1 cellular context compared by ENCODE assay signal in the genomic region with DNA sequence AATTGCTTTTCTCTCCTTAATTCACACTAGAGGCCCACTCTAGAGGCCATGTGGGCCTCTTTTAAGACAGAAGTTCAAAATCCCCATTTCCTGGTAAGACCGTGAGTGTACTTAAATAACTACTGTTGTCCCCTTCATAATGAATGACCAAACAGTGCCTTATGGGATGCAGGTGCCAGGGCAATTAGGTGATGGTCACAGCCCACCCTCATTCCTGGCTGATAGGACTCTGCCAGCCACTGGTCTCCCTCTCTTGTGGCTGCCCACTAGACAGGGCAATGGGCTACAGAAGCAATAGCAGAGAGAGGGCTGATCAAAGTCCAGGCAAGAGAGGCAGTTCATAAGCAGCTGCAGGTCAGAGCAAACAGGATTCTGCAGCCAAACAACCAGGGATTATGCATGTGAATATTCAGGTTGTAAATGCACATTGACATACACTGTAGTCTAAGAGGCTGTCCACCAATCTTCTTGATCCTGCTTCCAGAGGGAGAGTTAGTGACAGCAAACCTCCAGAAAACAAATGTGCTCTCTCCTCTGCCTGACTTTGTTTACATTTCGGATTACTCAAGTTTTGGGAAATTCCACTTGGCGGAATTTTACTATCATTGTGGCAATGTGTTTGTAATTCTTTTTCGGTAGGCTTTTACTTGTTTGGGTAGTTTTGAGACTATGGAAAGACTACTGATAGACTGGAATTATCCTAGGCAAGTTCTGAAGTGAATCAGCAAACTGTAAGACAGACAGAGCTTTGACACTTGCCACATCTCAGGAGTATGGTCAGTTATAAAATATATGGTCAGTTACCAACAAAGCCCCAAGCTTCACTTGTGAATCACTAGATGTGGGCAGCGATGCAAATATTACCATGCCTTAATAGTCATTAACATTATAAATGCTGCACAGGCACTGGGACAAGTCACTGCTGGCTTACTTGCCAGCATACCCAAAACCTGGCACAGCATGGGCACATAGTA.
A peak's percentile ranks its signal among the peaks of the same experiment; 100 is the strongest.
TF ChIP-seq lines count a peak whose summit lies in the region.

No MANE protein-coding gene starts in this region.

TF ChIP-seq in HepG2, 621 proteins besides CTCF, POLR2A, EP300 and RAD21 (continued from another document and continues in another):
- TF ChIP-seq PTBP1 (IDR thresholded peaks at IDR 0.05; ENCODE audit: low read depth, low read length, poor library complexity, severe bottlenecking) (no peak), ZNF562 (CRISPR knock-in tag; IDR thresholded peaks at IDR 0.05; ENCODE audit: borderline replicate concordance) (no peak), MYC (CRISPR knock-in tag; IDR thresholded peaks at IDR 0.05; ENCODE audit: borderline replicate concordance) (peak; percentile 48; the same call in 1 of the 2 replicates), CREB1 (IDR thresholded peaks at IDR 0.05) (no peak), CREB1 (CRISPR knock-in tag; IDR thresholded peaks at IDR 0.05) (peak; percentile 81), ZNF546 (CRISPR knock-in tag; conservative IDR thresholded peaks at IDR 0.05) (no peak), ZBTB2 (CRISPR knock-in tag; IDR thresholded peaks at IDR 0.05; ENCODE audit: low read depth) (no peak), TBL1XR1 (IDR thresholded peaks at IDR 0.05; ENCODE audit: borderline replicate concordance, low read length, partially characterized antibody) (no peak), ZNF850 (CRISPR knock-in tag; conservative IDR thresholded peaks at IDR 0.05) (no peak), PCBP2 (optimal IDR thresholded peaks at IDR 0.05; ENCODE audit: low read depth, low read length, poor library complexity, severe bottlenecking) (no peak), ZNF740 (CRISPR knock-in tag; IDR thresholded peaks at IDR 0.05) (no peak), ZC3H13 (CRISPR knock-in tag; IDR thresholded peaks at IDR 0.05) (no peak), NR2F2 (IDR thresholded peaks at IDR 0.05; ENCODE audit: borderline replicate concordance, low read depth) (no peak), KLF11 (CRISPR knock-in tag; IDR thresholded peaks at IDR 0.05) (peak; percentile 96), BRD4 (CRISPR knock-in tag; IDR thresholded peaks at IDR 0.05) (no peak; the same call in 1 of the 2 replicates), ZNF253 (CRISPR knock-in tag; IDR thresholded peaks at IDR 0.05; ENCODE audit: borderline replicate concordance) (0 out of 2 replicates have a peak, but pooled peaks have one; percentile 73), PHF8 (CRISPR knock-in tag; IDR thresholded peaks at IDR 0.05) (peak; percentile 39), ATAD3A (CRISPR knock-in tag; IDR thresholded peaks at IDR 0.05) (no peak), ETV6 (CRISPR knock-in tag; conservative IDR thresholded peaks at IDR 0.05) (peak; percentile 72; the same call in 1 of the 2 replicates), TFDP1 (CRISPR knock-in tag; IDR thresholded peaks at IDR 0.05; ENCODE audit: borderline replicate concordance) (peak; percentile 14; the same call in 1 of the 2 replicates), EHMT2 (IDR thresholded peaks at IDR 0.05; ENCODE audit: borderline replicate concordance, low read depth, low read length) (peak; percentile 96), ZNF513 (CRISPR knock-in tag; conservative IDR thresholded peaks at IDR 0.05) (no peak), PLSCR1 (CRISPR knock-in tag; IDR thresholded peaks at IDR 0.05; ENCODE audit: borderline replicate concordance) (no peak), ZNF569 (CRISPR knock-in tag; IDR thresholded peaks at IDR 0.05; ENCODE audit: borderline replicate concordance) (no peak), ZEB1 (IDR thresholded peaks at IDR 0.05; ENCODE audit: insufficient replicate concordance, low read depth) (no peak), HMG20B (CRISPR knock-in tag; conservative IDR thresholded peaks at IDR 0.05) (peak; percentile 55)
- TF ChIP-seq, protein P1, sequence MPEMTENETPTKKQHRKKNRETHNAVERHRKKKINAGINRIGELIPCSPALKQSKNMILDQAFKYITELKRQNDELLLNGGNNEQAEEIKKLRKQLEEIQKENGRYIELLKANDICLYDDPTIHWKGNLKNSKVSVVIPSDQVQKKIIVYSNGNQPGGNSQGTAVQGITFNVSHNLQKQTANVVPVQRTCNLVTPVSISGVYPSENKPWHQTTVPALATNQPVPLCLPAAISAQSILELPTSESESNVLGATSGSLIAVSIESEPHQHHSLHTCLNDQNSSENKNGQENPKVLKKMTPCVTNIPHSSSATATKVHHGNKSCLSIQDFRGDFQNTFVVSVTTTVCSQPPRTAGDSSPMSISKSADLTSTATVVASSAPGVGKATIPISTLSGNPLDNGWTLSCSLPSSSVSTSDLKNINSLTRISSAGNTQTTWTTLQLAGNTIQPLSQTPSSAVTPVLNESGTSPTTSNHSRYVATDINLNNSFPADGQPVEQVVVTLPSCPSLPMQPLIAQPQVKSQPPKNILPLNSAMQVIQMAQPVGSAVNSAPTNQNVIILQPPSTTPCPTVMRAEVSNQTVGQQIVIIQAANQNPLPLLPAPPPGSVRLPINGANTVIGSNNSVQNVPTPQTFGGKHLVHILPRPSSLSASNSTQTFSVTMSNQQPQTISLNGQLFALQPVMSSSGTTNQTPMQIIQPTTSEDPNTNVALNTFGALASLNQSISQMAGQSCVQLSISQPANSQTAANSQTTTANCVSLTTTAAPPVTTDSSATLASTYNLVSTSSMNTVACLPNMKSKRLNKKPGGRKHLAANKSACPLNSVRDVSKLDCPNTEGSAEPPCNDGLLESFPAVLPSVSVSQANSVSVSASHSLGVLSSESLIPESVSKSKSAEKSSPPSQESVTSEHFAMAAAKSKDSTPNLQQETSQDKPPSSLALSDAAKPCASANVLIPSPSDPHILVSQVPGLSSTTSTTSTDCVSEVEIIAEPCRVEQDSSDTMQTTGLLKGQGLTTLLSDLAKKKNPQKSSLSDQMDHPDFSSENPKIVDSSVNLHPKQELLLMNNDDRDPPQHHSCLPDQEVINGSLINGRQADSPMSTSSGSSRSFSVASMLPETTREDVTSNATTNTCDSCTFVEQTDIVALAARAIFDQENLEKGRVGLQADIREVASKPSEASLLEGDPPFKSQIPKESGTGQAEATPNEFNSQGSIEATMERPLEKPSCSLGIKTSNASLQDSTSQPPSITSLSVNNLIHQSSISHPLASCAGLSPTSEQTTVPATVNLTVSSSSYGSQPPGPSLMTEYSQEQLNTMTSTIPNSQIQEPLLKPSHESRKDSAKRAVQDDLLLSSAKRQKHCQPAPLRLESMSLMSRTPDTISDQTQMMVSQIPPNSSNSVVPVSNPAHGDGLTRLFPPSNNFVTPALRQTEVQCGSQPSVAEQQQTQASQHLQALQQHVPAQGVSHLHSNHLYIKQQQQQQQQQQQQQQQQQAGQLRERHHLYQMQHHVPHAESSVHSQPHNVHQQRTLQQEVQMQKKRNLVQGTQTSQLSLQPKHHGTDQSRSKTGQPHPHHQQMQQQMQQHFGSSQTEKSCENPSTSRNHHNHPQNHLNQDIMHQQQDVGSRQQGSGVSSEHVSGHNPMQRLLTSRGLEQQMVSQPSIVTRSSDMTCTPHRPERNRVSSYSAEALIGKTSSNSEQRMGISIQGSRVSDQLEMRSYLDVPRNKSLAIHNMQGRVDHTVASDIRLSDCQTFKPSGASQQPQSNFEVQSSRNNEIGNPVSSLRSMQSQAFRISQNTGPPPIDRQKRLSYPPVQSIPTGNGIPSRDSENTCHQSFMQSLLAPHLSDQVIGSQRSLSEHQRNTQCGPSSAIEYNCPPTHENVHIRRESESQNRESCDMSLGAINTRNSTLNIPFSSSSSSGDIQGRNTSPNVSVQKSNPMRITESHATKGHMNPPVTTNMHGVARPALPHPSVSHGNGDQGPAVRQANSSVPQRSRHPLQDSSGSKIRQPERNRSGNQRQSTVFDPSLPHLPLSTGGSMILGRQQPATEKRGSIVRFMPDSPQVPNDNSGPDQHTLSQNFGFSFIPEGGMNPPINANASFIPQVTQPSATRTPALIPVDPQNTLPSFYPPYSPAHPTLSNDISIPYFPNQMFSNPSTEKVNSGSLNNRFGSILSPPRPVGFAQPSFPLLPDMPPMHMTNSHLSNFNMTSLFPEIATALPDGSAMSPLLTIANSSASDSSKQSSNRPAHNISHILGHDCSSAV (CRISPR knock-in tag; IDR thresholded peaks at IDR 0.05; ENCODE audit: borderline replicate concordance) = no peak
- TF ChIP-seq, protein P2, sequence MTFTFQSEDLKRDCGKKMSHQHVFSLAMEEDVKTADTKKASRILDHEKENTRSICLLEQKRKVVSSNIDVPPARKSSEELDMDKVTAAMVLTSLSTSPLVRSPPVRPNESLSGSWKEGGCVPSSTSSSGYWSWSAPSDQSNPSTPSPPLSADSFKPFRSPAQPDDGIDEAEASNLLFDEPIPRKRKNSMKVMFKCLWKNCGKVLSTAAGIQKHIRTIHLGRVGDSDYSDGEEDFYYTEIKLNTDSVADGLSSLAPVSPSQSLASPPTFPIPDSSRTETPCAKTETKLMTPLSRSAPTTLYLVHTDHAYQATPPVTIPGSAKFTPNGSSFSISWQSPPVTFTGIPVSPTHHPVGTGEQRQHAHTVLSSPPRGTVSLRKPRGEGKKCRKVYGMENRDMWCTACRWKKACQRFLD (CRISPR knock-in tag; IDR thresholded peaks at IDR 0.05; ENCODE audit: borderline replicate concordance) = no peak
- TF ChIP-seq, protein P3, sequence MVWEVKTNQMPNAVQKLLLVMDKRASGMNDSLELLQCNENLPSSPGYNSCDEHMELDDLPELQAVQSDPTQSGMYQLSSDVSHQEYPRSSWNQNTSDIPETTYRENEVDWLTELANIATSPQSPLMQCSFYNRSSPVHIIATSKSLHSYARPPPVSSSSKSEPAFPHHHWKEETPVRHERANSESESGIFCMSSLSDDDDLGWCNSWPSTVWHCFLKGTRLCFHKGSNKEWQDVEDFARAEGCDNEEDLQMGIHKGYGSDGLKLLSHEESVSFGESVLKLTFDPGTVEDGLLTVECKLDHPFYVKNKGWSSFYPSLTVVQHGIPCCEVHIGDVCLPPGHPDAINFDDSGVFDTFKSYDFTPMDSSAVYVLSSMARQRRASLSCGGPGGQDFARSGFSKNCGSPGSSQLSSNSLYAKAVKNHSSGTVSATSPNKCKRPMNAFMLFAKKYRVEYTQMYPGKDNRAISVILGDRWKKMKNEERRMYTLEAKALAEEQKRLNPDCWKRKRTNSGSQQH (CRISPR knock-in tag; IDR thresholded peaks at IDR 0.05; ENCODE audit: low read depth) = no peak
- TF ChIP-seq, protein P4, sequence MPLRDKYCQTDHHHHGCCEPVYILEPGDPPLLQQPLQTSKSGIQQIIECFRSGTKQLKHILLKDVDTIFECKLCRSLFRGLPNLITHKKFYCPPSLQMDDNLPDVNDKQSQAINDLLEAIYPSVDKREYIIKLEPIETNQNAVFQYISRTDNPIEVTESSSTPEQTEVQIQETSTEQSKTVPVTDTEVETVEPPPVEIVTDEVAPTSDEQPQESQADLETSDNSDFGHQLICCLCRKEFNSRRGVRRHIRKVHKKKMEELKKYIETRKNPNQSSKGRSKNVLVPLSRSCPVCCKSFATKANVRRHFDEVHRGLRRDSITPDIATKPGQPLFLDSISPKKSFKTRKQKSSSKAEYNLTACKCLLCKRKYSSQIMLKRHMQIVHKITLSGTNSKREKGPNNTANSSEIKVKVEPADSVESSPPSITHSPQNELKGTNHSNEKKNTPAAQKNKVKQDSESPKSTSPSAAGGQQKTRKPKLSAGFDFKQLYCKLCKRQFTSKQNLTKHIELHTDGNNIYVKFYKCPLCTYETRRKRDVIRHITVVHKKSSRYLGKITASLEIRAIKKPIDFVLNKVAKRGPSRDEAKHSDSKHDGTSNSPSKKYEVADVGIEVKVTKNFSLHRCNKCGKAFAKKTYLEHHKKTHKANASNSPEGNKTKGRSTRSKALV (CRISPR knock-in tag; IDR thresholded peaks at IDR 0.05) = 0 out of 2 replicates have a peak, but pooled peaks have one; percentile 59
- TF ChIP-seq, protein P5, sequence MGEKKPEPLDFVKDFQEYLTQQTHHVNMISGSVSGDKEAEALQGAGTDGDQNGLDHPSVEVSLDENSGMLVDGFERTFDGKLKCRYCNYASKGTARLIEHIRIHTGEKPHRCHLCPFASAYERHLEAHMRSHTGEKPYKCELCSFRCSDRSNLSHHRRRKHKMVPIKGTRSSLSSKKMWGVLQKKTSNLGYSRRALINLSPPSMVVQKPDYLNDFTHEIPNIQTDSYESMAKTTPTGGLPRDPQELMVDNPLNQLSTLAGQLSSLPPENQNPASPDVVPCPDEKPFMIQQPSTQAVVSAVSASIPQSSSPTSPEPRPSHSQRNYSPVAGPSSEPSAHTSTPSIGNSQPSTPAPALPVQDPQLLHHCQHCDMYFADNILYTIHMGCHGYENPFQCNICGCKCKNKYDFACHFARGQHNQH (CRISPR knock-in tag; IDR thresholded peaks at IDR 0.05) = peak; percentile 96
